11 cellular contexts compared by ENCODE assay signal in the genomic region with DNA sequence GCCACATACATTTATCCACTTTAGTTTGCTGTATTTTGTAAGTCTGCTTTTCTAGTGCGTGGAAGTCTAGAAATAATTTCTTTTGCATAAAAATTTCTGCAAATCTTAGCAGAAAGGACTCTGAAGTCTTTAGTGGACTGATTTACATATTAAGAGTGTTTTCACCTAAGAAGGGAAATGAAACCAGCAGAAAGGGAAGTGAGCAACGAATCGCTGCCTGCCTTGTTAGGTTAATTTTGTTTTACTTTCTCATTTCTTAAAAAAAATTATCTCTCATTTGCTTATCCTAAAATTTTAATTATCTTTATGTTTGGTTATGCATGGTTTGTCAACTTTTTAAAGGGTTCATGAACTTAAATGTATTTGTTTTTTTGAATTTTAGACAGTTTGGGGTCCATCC. TPM values are rescaled to one million over a fixed set of nuclear protein-coding genes. Genes with fewer than 3 reads are reported as not detected.
DNase-seq lines count a peak whose midpoint lies in the region; ATAC-seq lines count a peak whose summit lies in the region.
"Had no signal": no experiment of that assay in that cellular context is flagged by ENCODE, and none has a peak within 500 bp of the region (broad histone marks: within the 10 kb centered on the region; RNA-seq: fewer than 3 reads in every experiment).

No MANE protein-coding gene starts in this region.

- H3K9me3 ChIP-seq in right cardiac atrium (ENCODE audit: control insufficient read depth, low read length): no peaks in the 10 kb centered on the region

- H3K4me3 ChIP-seq in right cardiac atrium (ENCODE audit: low read length): no peak overlapping the region
- H3K4me3 ChIP-seq: cardiac muscle cell had no signal

- H3K27me3 ChIP-seq in right cardiac atrium (ENCODE audit: control insufficient read depth, insufficient read depth): no peaks in the 10 kb centered on the region
- H3K27me3 ChIP-seq: cardiac muscle cell had no signal

- 71% methylated on average over 3 of the region's 3 CpGs for WGBS in right cardiac atrium

- H3K36me3 Mint-ChIP-seq in activated naive CD4-positive, alpha-beta T cell treated with anti-CD3 and anti-CD28 coated beads, Interleukin-2, amount 10 ng/mL, durations not matched to agents 7 days and 5 days: peaks cover 42% of the 10 kb centered on the region

- H3K27ac Mint-ChIP-seq in activated naive CD4-positive, alpha-beta T cell treated with anti-CD3 and anti-CD28 coated beads, Interleukin-2, amount 10 ng/mL, durations not matched to agents 7 days and 5 days: peak overlapping the region; percentile 94

- no peaks in the 10 kb centered on the region for H3K27me3 Mint-ChIP-seq in activated naive CD4-positive, alpha-beta T cell treated with anti-CD3 and anti-CD28 coated beads, Interleukin-2, amount 10 ng/mL, durations not matched to agents 7 days and 5 days

- H3K4me1 ChIP-seq in right cardiac atrium (ENCODE audit: control insufficient read depth, insufficient read depth, low read length): peaks cover 1% of the 10 kb centered on the region

- H3K9me3 Mint-ChIP-seq in activated naive CD4-positive, alpha-beta T cell treated with anti-CD3 and anti-CD28 coated beads, Interleukin-2, amount 10 ng/mL, durations not matched to agents 7 days and 5 days: no peaks in the 10 kb centered on the region

- H3K27ac ChIP-seq in right cardiac atrium (ENCODE audit: low read length): no peak overlapping the region
- H3K27ac ChIP-seq: cardiac muscle cell had no signal

- intact Hi-C loops in right cardiac atrium (cut with DNase I) (no loop called here), left ventricle myocardium superior (cut with micrococcal nuclease) (no loop called here), cardiac septum (cut with DNase I) (no loop called here)

- CTCF ChIA-PET in activated naive CD4-positive, alpha-beta T cell treated with anti-CD3 and anti-CD28 coated beads, Interleukin-2, amount 10 ng/mL, durations not matched to agents 7 days and 5 days (lab: Charles Lee): interaction anchor here (1.2 to 2.6 kb wide), 6 partner anchors 10 to 82 kb away, joined by 4 to 11 read pairs (median 7); partner anchors contain the start of gene UBAC2

- peak; percentile 37 for ATAC-seq in HG03060 (IDR thresholded peaks at IDR 0.05; ENCODE audit: low read depth, unreplicated experiment)
- no peak for ATAC-seq in right cardiac atrium
- no peak for ATAC-seq in left ventricle myocardium superior

- H3K4me1 Mint-ChIP-seq in activated naive CD4-positive, alpha-beta T cell treated with anti-CD3 and anti-CD28 coated beads, Interleukin-2, amount 10 ng/mL, durations not matched to agents 7 days and 5 days: peaks cover 74% of the 10 kb centered on the region

- peak; percentile 55 for DNase-seq in activated naive CD4-positive, alpha-beta T cell treated with anti-CD3 and anti-CD28 coated beads, Interleukin-2, amount 10 ng/mL, durations not matched to agents 7 days and 5 days
- DNase-seq in activated naive CD4-positive, alpha-beta T cell treated with anti-CD3 and anti-CD28 coated beads, Interleukin-2, amount 50 U/mL, for 16 hours: no peak
- DNase-seq in SIG-M5 treated with dmso at 0.1 percent for 504 hours (lab: John Stamatoyannopoulos, UW; ENCODE audit: unreplicated experiment) (peak; percentile 87), right cardiac atrium (no peak), left ventricle myocardium superior (no peak), cardiac septum (ENCODE audit: low spot score) (no peak), iPS-NIHi7 (ENCODE audit: extremely low spot score) (no peak)

- peak overlapping the region; percentile 83 for H3K4me3 Mint-ChIP-seq in activated naive CD4-positive, alpha-beta T cell treated with anti-CD3 and anti-CD28 coated beads, Interleukin-2, amount 10 ng/mL, durations not matched to agents 7 days and 5 days

RNA-seq across cellular contexts. Expression of gene GPR18, which starts 0.8 kb away (rescaled TPM):
- total RNA-seq in right cardiac atrium: under 1 TPM in 2 of 4 donors, not detected in 2; 0.21 to 0.37 TPM
- not detected for polyA plus RNA-seq in right cardiac atrium
- not detected for total RNA-seq in left ventricle myocardium superior
- not detected for total RNA-seq in cardiac septum
- total RNA-seq: cardiac muscle cell had no signal
- polyA plus RNA-seq: BJ, keratinocyte had no signal

RNA-seq across cellular contexts. Expression of gene GPR183, which starts 48.3 kb away (rescaled TPM):
- total RNA-seq in right cardiac atrium (10 to 100 TPM in 2 of 4 donors, 1 to 10 TPM in 2; 9.7 to 20.7 (median 13.5) TPM), left ventricle myocardium superior (2.6 TPM), cardiac septum (1.1 TPM)
- polyA plus RNA-seq in right cardiac atrium: 14.5 TPM
- polyA plus RNA-seq: keratinocyte had no signal

RNA-seq across cellular contexts. Expression of gene UBAC2, which starts 58.3 kb away (rescaled TPM):
- total RNA-seq in right cardiac atrium (10 to 100 TPM; 41.7 to 52.2 (median 48.3) TPM), left ventricle myocardium superior (36.3 TPM), cardiac septum (61.2 TPM)
- polyA plus RNA-seq in right cardiac atrium: 47.5 TPM

Comparison
In these comparisons a context has a peak if more than half of its experiments do, and no peak if none do; other contexts are left out.
1. DNase-seq: peak in activated naive CD4-positive, alpha-beta T cell treated with anti-CD3 and anti-CD28 coated beads, Interleukin-2, amount 10 ng/mL, durations not matched to agents 7 days and 5 days (single experiment) and SIG-M5 treated with dmso at 0.1 percent for 504 hours (single experiment); none in activated naive CD4-positive, alpha-beta T cell treated with anti-CD3 and anti-CD28 coated beads, Interleukin-2, amount 50 U/mL, for 16 hours (single experiment), right cardiac atrium (0 of 3), left ventricle myocardium superior (single experiment), cardiac septum (single experiment) and iPS-NIHi7 (single experiment).